Comparison of ENCODE assay signal across 8 cellular contexts in genomic region chr2:200509608-200510433, GRCh38.
A peak's percentile ranks its signal among the peaks of the same experiment; 100 is the strongest.
DNase-seq lines count a peak whose midpoint lies in the region; ATAC-seq and TF ChIP-seq lines count a peak whose summit lies in the region.

Gene KCTD18 (minus strand): TSS chr2:200510068. CDS start chr2:200507016, 3,052 bp downstream.

- no peaks in the 10 kb centered on the region for H3K9me3 Mint-ChIP-seq in central memory CD8-positive, alpha-beta T cell

- peak within 1 kb of the TSS; percentile 80 for H3K4me3 Mint-ChIP-seq in central memory CD8-positive, alpha-beta T cell

- H3K36me3 Mint-ChIP-seq in central memory CD8-positive, alpha-beta T cell (ENCODE audit: insufficient read depth): peaks cover 7% of the 10 kb centered on the region

- no peaks in the 10 kb centered on the region for H3K27me3 Mint-ChIP-seq in central memory CD8-positive, alpha-beta T cell

- H3K27ac Mint-ChIP-seq in central memory CD8-positive, alpha-beta T cell (ENCODE audit: low read depth): peak within 1 kb of the TSS; percentile 67

- peak; percentile 99 for ATAC-seq in HG03175 (IDR thresholded peaks at IDR 0.05; ENCODE audit: unreplicated experiment)
- peak; percentile 97 for ATAC-seq in activated CD4-positive, CD25-positive, alpha-beta regulatory T cell treated with anti-CD3 and anti-CD28 coated beads, Interleukin-2, amount 50 U/mL, for 24 hours
- ATAC-seq in central memory CD8-positive, alpha-beta T cell (replicated peaks; ENCODE audit: extremely low read depth, poor library complexity, severe bottlenecking): peak; percentile 98

- peaks cover 18% of the 10 kb centered on the region for H3K4me1 Mint-ChIP-seq in central memory CD8-positive, alpha-beta T cell

- peak; percentile 52 for TF ChIP-seq CTCF in AG10803 (conservative IDR thresholded peaks at IDR 0.05; ENCODE audit: low read length)

- peak within 1 kb of the TSS; percentile 84 for H3K4me3 ChIP-seq in AG10803 (ENCODE audit: low read length)

- in situ Hi-C loops in GM18951 (cut with MboI; ENCODE audit: low sequenced_read_pairs, unreplicated experiment): no loop called here

- DNase-seq in AG10803 (ENCODE audit: low read depth) (peak; percentile 83), NCI-H446 (lab: John Stamatoyannopoulos, UW) (peak; percentile 54 to 86), islet precursor cell (peak; percentile 94)
- DNase-seq in central memory CD8-positive, alpha-beta T cell (ENCODE audit: low spot score in 2 of 2): peak; percentile 83 to 89
- peak; percentile 77 to 89 (median 87) for DNase-seq in stimulated activated CD4-positive, alpha-beta T cell treated with anti-CD3 and anti-CD28 coated beads, Interleukin-12 subunit alpha, Interleukin-12 subunit beta, amount 100 ng/mL, for 48 hours (ENCODE audit: low read depth in 2 of 3, low spot score in 1 of 3)

- TF ChIP-seq POLR2A in GM18951 (IDR thresholded peaks at IDR 0.05; ENCODE audit: extremely low read depth, insufficient read depth, insufficient read length): peak; percentile 85

Comparison
In these comparisons a context has a peak if more than half of its experiments do, and no peak if none do; other contexts are left out.
1. Peak in every context shown above with its lines: DNase-seq, ATAC-seq and H3K4me3 ChIP-seq.